In genomic region chr1:93450331-93450730, GRCh38 we compare ENCODE assay signal across 15 cellular contexts. TPM values are rescaled to one million over a fixed set of nuclear protein-coding genes. Genes with fewer than 3 reads are reported as not detected.
DNase-seq lines count a peak whose midpoint lies in the region; TF ChIP-seq lines count a peak whose summit lies in the region.
"Had no signal": no experiment of that assay in that cellular context is flagged by ENCODE, and none has a peak within 500 bp of the region (broad histone marks: within the 10 kb centered on the region; RNA-seq: fewer than 3 reads in every experiment).

No MANE protein-coding gene starts in this region.

- peaks cover 52% of the 10 kb centered on the region; the same call in 1 of the 2 replicates for H3K79me2 ChIP-seq in H9 (ENCODE audit: insufficient read depth, low read length)

- no peak for TF ChIP-seq POLR2A in esophagus muscularis mucosa (IDR thresholded peaks at IDR 0.05; ENCODE audit: low read depth)

- no peak overlapping the region for H2BK120ac ChIP-seq in H9 (ENCODE audit: low read depth, low read length, poor library complexity, severe bottlenecking)

- H3K23me2 ChIP-seq in H9 (ENCODE audit: insufficient read length, low read depth, low read length, poor library complexity, severe bottlenecking) = peaks cover 7% of the 10 kb centered on the region

- H2AFZ ChIP-seq in H9 (ENCODE audit: low read length) (no peak overlapping the region), neuron (ENCODE audit: low read depth, low read length) (no peak overlapping the region)

- no peak overlapping the region for H2BK5ac ChIP-seq in H9 (ENCODE audit: insufficient read length, low read length)

- H3K4ac ChIP-seq in H9 (ENCODE audit: low read depth, low read length) = no peak overlapping the region

- no peak overlapping the region for H4K5ac ChIP-seq in H9 (ENCODE audit: insufficient read length, low read depth, low read length)

- peak overlapping the region; percentile 38 to 100 for H3K4me3 Mint-ChIP-seq in H9

- H4K20me1 ChIP-seq in H9 (ENCODE audit: control insufficient read depth, insufficient read depth, insufficient read length) = no peaks in the 10 kb centered on the region

- no peak overlapping the region for H2AK5ac ChIP-seq in H9 (ENCODE audit: insufficient read length, low read length)

- H3K18ac ChIP-seq in H9 (ENCODE audit: insufficient read length, low read depth, low read length) = no peak overlapping the region

- no peak overlapping the region for H3K23ac ChIP-seq in H9 (ENCODE audit: insufficient read length, low read depth, low read length)

- TF ChIP-seq EP300 in esophagus muscularis mucosa (IDR thresholded peaks at IDR 0.05) = no peak

- H3K4me3 ChIP-seq in endocrine pancreas (ENCODE audit: control insufficient read depth, insufficient read depth, low read length) (peak overlapping the region; percentile 97), neuron (ENCODE audit: low read length) (peak overlapping the region; percentile 71), esophagus muscularis mucosa (no peak overlapping the region)

- TF ChIP-seq CTCF in H9 (conservative IDR thresholded peaks at IDR 0.05) (no peak), esophagus muscularis mucosa (IDR thresholded peaks at IDR 0.05) (no peak)

- H3K27ac Mint-ChIP-seq in H9 = no peak overlapping the region; a peak in 1 of 7 replicates
- H3K27ac Mint-ChIP-seq: CD8-positive, alpha-beta memory T cell had no signal

- WGBS in H9 (ENCODE audit: extremely low coverage, insufficient read length, low lambda C conversion rate) = no CpG with 5 or more reads among the region's 1 CpG
- 79% methylated on average over 1 of the region's 1 CpG for WGBS in esophagus muscularis mucosa

- no peak overlapping the region for H4K91ac ChIP-seq in H9 (ENCODE audit: insufficient read length, low read depth, low read length)

- H3K4me1 ChIP-seq in H9 (ENCODE audit: insufficient read depth, low read length) = no peaks in the 10 kb centered on the region; the same call in 1 of the 2 replicates
- peaks cover 31% of the 10 kb centered on the region for H3K4me1 ChIP-seq in endocrine pancreas (ENCODE audit: control insufficient read depth, insufficient read depth, low read length)
- peaks cover 12% of the 10 kb centered on the region for H3K4me1 ChIP-seq in neuron (ENCODE audit: insufficient read depth, low read length)
- H3K4me1 ChIP-seq in esophagus muscularis mucosa = peaks cover 10 to 29% (median 27%) of the 10 kb centered on the region in 4 donors

- H3K14ac ChIP-seq in H9 (ENCODE audit: insufficient read depth, low read length) = no peak overlapping the region

- H3K9ac ChIP-seq in H9 (ENCODE audit: extremely low read depth, insufficient read length, low read length) = no peak overlapping the region
- no peak overlapping the region for H3K9ac ChIP-seq in endocrine pancreas (ENCODE audit: control insufficient read depth, insufficient read depth, low read length)

- H3K9me3 ChIP-seq in H9 (ENCODE audit: control insufficient read depth, low read depth, low read length) = no peaks in the 10 kb centered on the region
- no peaks in the 10 kb centered on the region for H3K9me3 ChIP-seq in endocrine pancreas (ENCODE audit: control insufficient read depth, low read length)
- peaks cover 2% of the 10 kb centered on the region for H3K9me3 ChIP-seq in neuron (ENCODE audit: low read length)
- no peaks in the 10 kb centered on the region for H3K9me3 ChIP-seq in esophagus muscularis mucosa
- H3K9me3 ChIP-seq: stomach had no signal

- no peak for DNase-seq in H9
- DNase-seq in OCI-M1 (lab: John Stamatoyannopoulos, UW) = peak; percentile 66
- no peak for DNase-seq in DMS 273 treated with DMSO at 0.1 percent for 48 hours (lab: John Stamatoyannopoulos, UW)
- no peak for DNase-seq in COR-L47 (lab: John Stamatoyannopoulos, UW)
- no peak for DNase-seq in esophagus muscularis mucosa (ENCODE audit: extremely low spot score)
- DNase-seq: activated naive CD4-positive, alpha-beta T cell; CD8-positive, alpha-beta memory T cell; NCI-H187; NCI-H69; occipital lobe; small intestine; stomach had no signal

- no peak overlapping the region for H3T11ph ChIP-seq in H9 (ENCODE audit: low read length)

- H2BK15ac ChIP-seq in H9 (ENCODE audit: low read depth, low read length) = no peak overlapping the region

- H4K8ac ChIP-seq in H9 (replicated peaks; ENCODE audit: insufficient read length, low read depth, low read length) = no peak overlapping the region

- peak overlapping the region; percentile 26 for H3K4me2 ChIP-seq in H9 (ENCODE audit: insufficient read depth, insufficient read length, low read length)

- peaks cover 47 to 58% of the 10 kb centered on the region in 2 experiments for H3K4me1 Mint-ChIP-seq in H9

- peaks cover 0 to 8% (median 7%) of the 10 kb centered on the region in 3 experiments; a peak in 4 of 7 replicates for H3K36me3 Mint-ChIP-seq in H9 (ENCODE audit: insufficient read depth in 1 of 3, low read depth in 3 of 3)
- H3K36me3 Mint-ChIP-seq: CD8-positive, alpha-beta memory T cell had no signal

- no peak overlapping the region for H2BK20ac ChIP-seq in H9 (ENCODE audit: low read depth, low read length, poor library complexity, severe bottlenecking)

- no peak overlapping the region for H2BK12ac ChIP-seq in H9 (ENCODE audit: insufficient read length, low read depth, low read length)

- no peaks in the 10 kb centered on the region; a peak in 1 of 5 replicates for H3K9me3 Mint-ChIP-seq in H9

- H3K36me3 ChIP-seq in endocrine pancreas (ENCODE audit: control insufficient read depth, insufficient read depth, low read length) (no peaks in the 10 kb centered on the region), neuron (ENCODE audit: insufficient read depth, low read length) (no peaks in the 10 kb centered on the region), esophagus muscularis mucosa (no peaks in the 10 kb centered on the region)
- H3K36me3 ChIP-seq: cardiac muscle cell, stomach had no signal

- H3K79me1 ChIP-seq in H9 (ENCODE audit: insufficient read depth, low read depth, low read length, poor library complexity, severe bottlenecking) = peaks cover 3% of the 10 kb centered on the region

- H3K27me3 ChIP-seq in H9 (ENCODE audit: insufficient read depth, low read length) (no peaks in the 10 kb centered on the region), endocrine pancreas (ENCODE audit: control insufficient read depth, insufficient read depth, low read length) (no peaks in the 10 kb centered on the region), neuron (ENCODE audit: insufficient read depth, low read length) (no peaks in the 10 kb centered on the region), esophagus muscularis mucosa (peaks cover 0 to 11% (median 0%) of the 10 kb centered on the region in 4 donors)

- no peak overlapping the region for H3K56ac ChIP-seq in H9 (ENCODE audit: insufficient read length, low read depth, low read length)

- intact Hi-C loops in esophagus muscularis mucosa (cut with DNase I) = no loop called here

- H3K27ac ChIP-seq in H9 (ENCODE audit: insufficient read length, low read depth, low read length) = no peak overlapping the region
- no peak overlapping the region for H3K27ac ChIP-seq in esophagus muscularis mucosa (replicated peaks in 1 of 4)
- H3K27ac ChIP-seq: cardiac muscle cell, stomach had no signal

- no peaks in the 10 kb centered on the region for H3K27me3 Mint-ChIP-seq in H9 (ENCODE audit: low read depth)

RNA-seq across cellular contexts. Expression of gene FNBP1L, which starts 2.4 kb away (rescaled TPM):
- total RNA-seq in H9 (2021) (115 and 119 TPM in 2 replicates), esophagus muscularis mucosa (10 to 100 TPM in 3 of 4 donors, 1 to 10 TPM in 1; 9.6 to 23.1 (median 15.5) TPM)

Comparison
In these comparisons a context has a peak if more than half of its experiments do, and no peak if none do; other contexts are left out.
1. H3K4me3 ChIP-seq: peak in endocrine pancreas (single experiment) and neuron (single experiment); none in esophagus muscularis mucosa (0 of 4).